8 cellular contexts compared by ENCODE assay signal in the genomic region with DNA sequence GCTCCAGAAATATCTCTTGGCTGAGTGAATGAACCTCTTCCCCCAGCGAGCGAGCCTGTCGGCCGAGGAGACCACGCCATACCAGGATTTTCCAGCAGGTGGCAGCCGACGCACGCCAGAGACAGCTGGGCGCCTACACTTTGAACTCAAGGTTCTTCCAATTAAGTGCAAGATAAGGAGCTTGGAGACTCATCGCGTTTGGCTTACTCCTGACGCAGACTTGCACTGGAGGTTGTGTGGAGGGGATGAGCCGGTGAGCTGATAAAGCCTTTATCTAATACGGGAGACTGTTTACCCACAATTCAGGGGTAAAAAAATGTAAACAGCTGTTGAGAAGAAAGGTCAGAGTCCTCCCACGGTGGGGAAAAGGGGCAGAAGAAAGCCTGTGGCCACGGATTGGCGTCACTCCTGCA. TPM values are rescaled to one million over a fixed set of nuclear protein-coding genes. Genes with fewer than 3 reads are reported as not detected.
DNase-seq lines count a peak whose midpoint lies in the region; ATAC-seq and TF ChIP-seq lines count a peak whose summit lies in the region.

No MANE protein-coding gene starts in this region.

- DNase-seq in DMS114 treated with DMSO at 0.1 percent for 48 hours (lab: John Stamatoyannopoulos, UW; ENCODE audit: unreplicated experiment): peak; percentile 55
- DNase-seq in Jurkat, Clone E6-1 (ENCODE audit: low read depth, low spot score): peak; percentile 72
- DNase-seq in RKO (ENCODE audit: low spot score): peak; percentile 89
- DNase-seq in activated T-helper 1 cell treated with Interleukin-2 at 50 U/mL for 16 hours (ENCODE audit: low read depth): peak; percentile 42
- peak; percentile 71 for DNase-seq in fibroblast of peridontal ligament (ENCODE audit: extremely low read depth)
- DNase-seq in neural crest cell (ENCODE audit: low read depth, low spot score): peak; percentile 86
- peak; percentile 73 for DNase-seq in stimulated activated naive CD8-positive, alpha-beta T cell treated with anti-CD3 and anti-CD28 coated beads, Interleukin-15, Interleukin-2, amounts not matched to agents 100 U/mL and 50 U/mL, for 24 hours

- H3K4me1 Mint-ChIP-seq in neural crest cell: peaks cover 4% of the 10 kb centered on the region

- no peak overlapping the region for H3K4me3 ChIP-seq in Jurkat, Clone E6-1 (ENCODE audit: low read length)

- peaks cover 53% of the 10 kb centered on the region for H3K27me3 Mint-ChIP-seq in neural crest cell (ENCODE audit: low read depth)

- peak; percentile 89 for ATAC-seq in GM21529 (IDR thresholded peaks at IDR 0.05; ENCODE audit: unreplicated experiment)
- ATAC-seq in stimulated activated naive CD8-positive, alpha-beta T cell treated with anti-CD3 and anti-CD28 coated beads, Interleukin-15, Interleukin-2, amounts not matched to agents 100 U/mL and 50 U/mL, for 24 hours: peak; percentile 75

- no peaks in the 10 kb centered on the region for H3K9me3 Mint-ChIP-seq in neural crest cell

- no peak overlapping the region for H3K4me3 Mint-ChIP-seq in neural crest cell

- H3K27ac Mint-ChIP-seq in neural crest cell (ENCODE audit: unreplicated experiment): no peak overlapping the region

- peak; percentile 96 for TF ChIP-seq CTCF in neural crest cell (conservative IDR thresholded peaks at IDR 0.05)

- no peaks in the 10 kb centered on the region for H3K36me3 Mint-ChIP-seq in neural crest cell (ENCODE audit: low read depth)

RNA-seq across cellular contexts. Expression of a gene that starts 45.9 kb away (rescaled TPM):
- 0.41 TPM for polyA plus RNA-seq in Jurkat, Clone E6-1 (2012; ENCODE audit: insufficient read depth, insufficient read length)
- total RNA-seq in neural crest cell: 1.0 and 1.1 TPM in 2 replicates
